Comparison of ENCODE assay signal across 24 cellular contexts in genomic region chr12:120206228-120206627, GRCh38.
"Had no signal": no experiment of that assay in that cellular context is flagged by ENCODE, and none has a peak within 500 bp of the region (broad histone marks: within the 10 kb centered on the region; RNA-seq: fewer than 3 reads in every experiment).

No MANE protein-coding gene starts in this region.

- H3K27ac Mint-ChIP-seq: activated B cell treated with CpG ODN at 0.5 μM for 24 hours; activated CD4-positive, alpha-beta memory T cell treated with anti-CD3 and anti-CD28 coated beads, Interleukin-2, amount 10 ng/mL, durations not matched to agents 7 days and 5 days; activated naive CD8-positive, alpha-beta T cell; brain; T-helper 1 cell treated with Interleukin-12 subunit alpha and Interleukin-12 subunit beta and Interleukin-4 antibody, amounts not matched to agents 30 μg/mL and 1 μg/mL, for 36 hours had no signal

- H3K9me3 Mint-ChIP-seq: activated B cell treated with CpG ODN at 0.5 μM for 24 hours; activated CD4-positive, alpha-beta memory T cell treated with anti-CD3 and anti-CD28 coated beads, Interleukin-2, amount 10 ng/mL, durations not matched to agents 7 days and 5 days; T-helper 1 cell treated with Interleukin-12 subunit alpha and Interleukin-12 subunit beta and Interleukin-4 antibody, amounts not matched to agents 30 μg/mL and 1 μg/mL, for 36 hours had no signal

- H3K4me3 Mint-ChIP-seq: activated B cell treated with CpG ODN at 0.5 μM for 24 hours; activated CD4-positive, alpha-beta memory T cell treated with anti-CD3 and anti-CD28 coated beads, Interleukin-2, amount 10 ng/mL, durations not matched to agents 7 days and 5 days; activated naive CD8-positive, alpha-beta T cell; T-helper 1 cell treated with Interleukin-12 subunit alpha and Interleukin-12 subunit beta and Interleukin-4 antibody, amounts not matched to agents 30 μg/mL and 1 μg/mL, for 36 hours had no signal

- H3K36me3 Mint-ChIP-seq: activated naive CD8-positive, alpha-beta T cell had no signal

- DNase-seq: activated B cell treated with CpG ODN at 0.5 μM for 24 hours; activated CD4-positive, alpha-beta memory T cell treated with anti-CD3 and anti-CD28 coated beads, Interleukin-2, amount 10 ng/mL, durations not matched to agents 7 days and 5 days; activated CD4-positive, alpha-beta T cell treated with anti-CD3 and anti-CD28 coated beads for 1 hour; activated CD4-positive, alpha-beta T cell treated with anti-CD3 and anti-CD28 coated beads, Interleukin-2, amount 50 U/mL, for 1 hour; activated effector memory CD4-positive, alpha-beta T cell treated with Interleukin-2 at 50 U/mL for 16 hours; activated naive CD4-positive, alpha-beta T cell; activated T-cell treated with anti-CD3 and anti-CD28 coated beads for 4 hours; amygdala; MV-4-11; NCI-H1092 treated with DMSO at 0.1 percent for 48 hours; NCI-H1417 treated with DMSO at 0.1 percent for 48 hours; NCI-H1694; NCI-H2029; NCI-H345; NCI-H510A treated with DMSO at 0.1 percent for 48 hours; NCI-H69; NK-92 treated with Interleukin-12 subunit alpha and Interleukin-12 subunit beta, amount 100 ng/mL, for 24 hours; PC-3; SHP77 treated with DMSO at 0.1 percent for 48 hours; T-helper 9 cell had no signal

- H3K4me2 ChIP-seq: KMS-11 had no signal

- H3K9ac ChIP-seq: KMS-11 had no signal

- H3K27me3 Mint-ChIP-seq: activated B cell treated with CpG ODN at 0.5 μM for 24 hours; activated CD4-positive, alpha-beta memory T cell treated with anti-CD3 and anti-CD28 coated beads, Interleukin-2, amount 10 ng/mL, durations not matched to agents 7 days and 5 days; activated naive CD8-positive, alpha-beta T cell had no signal

- H3K27ac ChIP-seq: KMS-11 had no signal
